Comparison of ENCODE assay signal across 9 cellular contexts in genomic region chr3:195182470-195182795, GRCh38.
DNase-seq lines count a peak whose midpoint lies in the region; ATAC-seq and TF ChIP-seq lines count a peak whose summit lies in the region.
"Had no signal": no experiment of that assay in that cellular context is flagged by ENCODE, and none has a peak within 500 bp of the region (broad histone marks: within the 10 kb centered on the region; RNA-seq: fewer than 3 reads in every experiment).

No MANE protein-coding gene starts in this region.

- H3K36me3 ChIP-seq in gastrocnemius medialis: no peaks in the 10 kb centered on the region

- no peak for TF ChIP-seq CTCF in RWPE1 (conservative IDR thresholded peaks at IDR 0.05; ENCODE audit: low read depth)
- no peak for TF ChIP-seq CTCF in gastrocnemius medialis (IDR thresholded peaks at IDR 0.05 in 4 of 5, conservative IDR thresholded peaks at IDR 0.05 in 1 of 5)
- TF ChIP-seq CTCF in Calu3 (IDR thresholded peaks at IDR 0.05; ENCODE audit: unreplicated experiment): no peak

- no peaks in the 10 kb centered on the region for H3K36me3 Mint-ChIP-seq in Calu3 (ENCODE audit: insufficient read depth, unreplicated experiment)

- no peaks in the 10 kb centered on the region for H3K9me3 ChIP-seq in gastrocnemius medialis

- CTCF ChIA-PET in RWPE1 (lab: Yijun Ruan, JAX): no interaction called here
- CTCF ChIA-PET in Calu3 (lab: Charles Lee): no interaction called here

- H3K27me3 Mint-ChIP-seq in Calu3 (ENCODE audit: unreplicated experiment): no peaks in the 10 kb centered on the region

- POLR2A ChIA-PET in RWPE1 (lab: Yijun Ruan, JAX; ENCODE audit: low non-redundant PET): no interaction called here

- no peak overlapping the region for H3K27ac Mint-ChIP-seq in Calu3 (ENCODE audit: unreplicated experiment)

- BruUV-seq in Calu3 (replicated peaks; lab: Mats Ljungman, UMichigan): no TSS peak

- H3K9me3 Mint-ChIP-seq in Calu3 (ENCODE audit: low read depth, unreplicated experiment): no peaks in the 10 kb centered on the region

- H3K27me3 ChIP-seq in gastrocnemius medialis: no peaks in the 10 kb centered on the region

- no peak overlapping the region for H3K4me3 ChIP-seq in gastrocnemius medialis

- in situ Hi-C loops in gastrocnemius medialis (cut with MboI; ENCODE audit: low sequenced_read_pairs in 4 of 4): no loop called here

- peaks cover 23% of the 10 kb centered on the region for H3K4me1 Mint-ChIP-seq in Calu3 (ENCODE audit: low read depth, unreplicated experiment)

- H3K4me1 ChIP-seq in gastrocnemius medialis: peaks cover 2 to 61% of the 10 kb centered on the region in 2 donors

- TF ChIP-seq POLR2A in gastrocnemius medialis (IDR thresholded peaks at IDR 0.05): no peak

- peak; percentile 63 to 71 for ATAC-seq in activated CD4-positive, CD25-positive, alpha-beta regulatory T cell treated with anti-CD3 and anti-CD28 coated beads, Interleukin-2, amount 50 U/mL, for 24 hours
- ATAC-seq in gastrocnemius medialis (peak; percentile 41 to 65), GM19455 (IDR thresholded peaks at IDR 0.05; ENCODE audit: unreplicated experiment) (no peak)

- no peak overlapping the region for H3K27ac ChIP-seq in RWPE1
- peak overlapping the region in 3 of 4 donors; percentile 67 to 70 (median 68) for H3K27ac ChIP-seq in gastrocnemius medialis

- no peak overlapping the region for H3K4me3 Mint-ChIP-seq in Calu3 (ENCODE audit: low read depth, unreplicated experiment)

- intact Hi-C loops in gastrocnemius medialis (cut with DNase I; ENCODE audit: low total_unique reads): no loop called here
- intact Hi-C loops in Calu3 (cut with micrococcal nuclease; ENCODE audit: unreplicated experiment): no loop called here

- DNase-seq in activated CD4-positive, CD25-positive, alpha-beta regulatory T cell treated with anti-CD3 and anti-CD28 coated beads, Interleukin-2, amount 50 U/mL, for 72 hours: no peak
- DNase-seq in RWPE1 (ENCODE audit: low spot score) (peak; percentile 42), fibroblast of gingiva (ENCODE audit: low read depth) (peak; percentile 41), gastrocnemius medialis (no peak), Calu3 (no peak), RKO (ENCODE audit: low spot score) (no peak)
- DNase-seq: activated gamma-delta T cell treated with Interleukin-2 at 50 U/mL for 16 hours had no signal

Comparison
In these comparisons a context has a peak if more than half of its experiments do, and no peak if none do; other contexts are left out.
1. DNase-seq: peak in RWPE1 (single experiment) and fibroblast of gingiva (single experiment); none in activated CD4-positive, CD25-positive, alpha-beta regulatory T cell treated with anti-CD3 and anti-CD28 coated beads, Interleukin-2, amount 50 U/mL, for 72 hours (single experiment), gastrocnemius medialis (0 of 2), Calu3 (single experiment) and RKO (single experiment).